In the genomic region with DNA sequence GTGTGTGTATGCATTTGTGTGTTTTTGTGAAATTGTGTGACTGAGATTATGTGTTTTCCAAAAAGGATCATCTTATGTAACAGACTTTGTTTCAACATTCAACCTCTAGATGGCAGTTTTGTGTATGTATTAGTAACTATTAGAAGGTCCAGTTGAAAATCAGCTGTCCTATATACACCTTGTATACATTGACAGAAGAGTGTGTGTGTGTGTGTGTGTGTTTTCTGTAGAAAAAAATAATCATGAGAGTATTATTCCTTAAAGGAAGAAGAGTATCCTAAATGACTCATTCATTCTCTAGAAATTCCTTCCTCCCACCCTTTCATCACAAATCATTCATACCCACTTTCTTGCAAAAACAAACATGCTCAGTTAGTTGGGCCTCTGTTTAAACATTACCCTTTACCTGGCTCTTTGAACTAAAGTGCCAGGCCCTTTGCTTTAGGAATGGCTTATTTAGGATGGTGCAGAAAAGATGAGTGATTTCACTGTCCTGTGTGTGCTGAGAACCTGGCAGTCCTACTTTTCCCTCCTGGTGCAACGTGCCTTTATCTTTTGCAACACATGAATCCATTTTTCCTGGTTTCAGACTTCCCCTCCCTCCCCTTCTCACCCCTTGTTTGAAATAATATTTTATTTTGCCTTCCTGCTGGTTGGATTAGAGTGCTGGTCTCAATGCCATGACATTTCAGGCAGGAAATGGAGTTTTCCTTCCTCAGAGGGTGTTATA, we compare ENCODE assay signal across 8 cellular contexts.
DNase-seq lines count a peak whose midpoint lies in the region; ATAC-seq and TF ChIP-seq lines count a peak whose summit lies in the region.

No MANE protein-coding gene starts in this region.

- H3K36me3 Mint-ChIP-seq in activated naive CD4-positive, alpha-beta T cell treated with anti-CD3 and anti-CD28 coated beads, Interleukin-2, amount 10 ng/mL, durations not matched to agents 7 days and 5 days, result peaks cover 2% of the 10 kb centered on the region
- H3K36me3 Mint-ChIP-seq in activated naive CD4-positive, alpha-beta T cell treated with anti-CD3 and anti-CD28 coated beads, Interleukin-2, amount 50 U/mL, for 72 hours, result no peaks in the 10 kb centered on the region

- in situ Hi-C loops in mammary epithelial cell (cut with MboI; ENCODE audit: low sequenced_read_pairs in 2 of 2), result loop anchor here in 1 of 2 donors (10.0 to 25.0 kb wide), 2 partner anchors 82 to 465 kb away; no protein-coding TSS in a partner anchor

- H3K27me3 Mint-ChIP-seq in activated naive CD4-positive, alpha-beta T cell treated with anti-CD3 and anti-CD28 coated beads, Interleukin-2, amount 10 ng/mL, durations not matched to agents 7 days and 5 days, result no peaks in the 10 kb centered on the region

- H3K4me3 ChIP-seq in mammary epithelial cell (replicated peaks in 1 of 3; ENCODE audit: insufficient read depth in 1 of 3, low read depth in 2 of 3, low read length in 3 of 3) (no peak overlapping the region), right lobe of liver (no peak overlapping the region)

- H3K4me1 ChIP-seq in mammary epithelial cell (ENCODE audit: insufficient read depth, low read length) (peaks cover 14% of the 10 kb centered on the region), right lobe of liver (peaks cover 0 to 33% (median 16%) of the 10 kb centered on the region in 4 donors)

- H3K36me3 ChIP-seq in mammary epithelial cell (ENCODE audit: insufficient read depth, low read length) (no peaks in the 10 kb centered on the region), right lobe of liver (no peaks in the 10 kb centered on the region)

- CTCF ChIA-PET in activated naive CD4-positive, alpha-beta T cell treated with anti-CD3 and anti-CD28 coated beads, Interleukin-2, amount 10 ng/mL, durations not matched to agents 7 days and 5 days (lab: Charles Lee), result interaction anchor here (0.6 to 5.8 kb wide), 17 partner anchors 9 to 1046 kb away, joined by 3 to 29 read pairs (median 3); no protein-coding TSS in a partner anchor
- CTCF ChIA-PET in mammary epithelial cell (lab: Charles Lee; ENCODE audit: low non-redundant PET), result interaction anchor here (0.6 to 0.7 kb wide), 2 partner anchors 274 to 966 kb away, joined by 3 to 5 read pairs; no protein-coding TSS in a partner anchor

- H3K9me3 Mint-ChIP-seq in activated naive CD4-positive, alpha-beta T cell treated with anti-CD3 and anti-CD28 coated beads, Interleukin-2, amount 10 ng/mL, durations not matched to agents 7 days and 5 days, result no peaks in the 10 kb centered on the region
- no peaks in the 10 kb centered on the region for H3K9me3 Mint-ChIP-seq in activated naive CD4-positive, alpha-beta T cell treated with anti-CD3 and anti-CD28 coated beads, Interleukin-2, amount 50 U/mL, for 72 hours

- WGBS in mammary epithelial cell (ENCODE audit: low coverage, missing lambda C conversion rate), result 100% methylated on average over 1 of the region's 1 CpG
- 16% methylated on average over 1 of the region's 1 CpG for WGBS in right lobe of liver (ENCODE audit: insufficient coverage, low coverage, low lambda C conversion rate, missing lambda C conversion rate)

- TF ChIP-seq CTCF in mammary epithelial cell (conservative IDR thresholded peaks at IDR 0.05 in 1 of 2, IDR thresholded peaks at IDR 0.05 in 1 of 2; ENCODE audit: extremely low read depth in 1 of 2, insufficient read depth in 1 of 2, low read depth in 1 of 2, low read length in 2 of 2) (peak; percentile 32 to 41), right lobe of liver (IDR thresholded peaks at IDR 0.05) (peak; percentile 41 to 54 (median 49))

- H3K79me2 ChIP-seq in mammary epithelial cell (ENCODE audit: insufficient read depth, low read length), result no peaks in the 10 kb centered on the region

- H3K9me3 ChIP-seq in mammary epithelial cell (replicated peaks; ENCODE audit: insufficient read depth, low read length), result no peaks in the 10 kb centered on the region
- H3K9me3 ChIP-seq in right lobe of liver, result no peaks in the 10 kb centered on the region

- DNase-seq in activated naive CD4-positive, alpha-beta T cell treated with anti-CD3 and anti-CD28 coated beads, Interleukin-2, amount 10 ng/mL, durations not matched to agents 7 days and 5 days, result no peak
- DNase-seq in activated naive CD4-positive, alpha-beta T cell treated with anti-CD3 and anti-CD28 coated beads, Interleukin-2, amount 50 U/mL, for 72 hours (ENCODE audit: low spot score in 2 of 2), result no peak
- DNase-seq in NCI-H2227 (lab: John Stamatoyannopoulos, UW; ENCODE audit: unreplicated experiment), result peak; percentile 51
- DNase-seq in mammary epithelial cell, result no peak
- DNase-seq in right lobe of liver, result no peak

- H3K27me3 ChIP-seq in mammary epithelial cell (ENCODE audit: insufficient read depth, low read length) (no peaks in the 10 kb centered on the region), right lobe of liver (no peaks in the 10 kb centered on the region)

- no peak overlapping the region for H3K9ac ChIP-seq in mammary epithelial cell (ENCODE audit: insufficient read depth, low read length)

- peak overlapping the region; percentile 47 for H3K27ac Mint-ChIP-seq in activated naive CD4-positive, alpha-beta T cell treated with anti-CD3 and anti-CD28 coated beads, Interleukin-2, amount 10 ng/mL, durations not matched to agents 7 days and 5 days
- H3K27ac Mint-ChIP-seq in activated naive CD4-positive, alpha-beta T cell treated with anti-CD3 and anti-CD28 coated beads, Interleukin-2, amount 50 U/mL, for 72 hours, result peak overlapping the region in 1 of 2 donors; percentile 58

- no peak overlapping the region for H2AFZ ChIP-seq in mammary epithelial cell (ENCODE audit: low read depth, low read length)

- intact Hi-C loops in mammary epithelial cell (cut with micrococcal nuclease) (loop anchor here (1.0 to 10.0 kb wide), 7 partner anchors 85 to 1260 kb away; no protein-coding TSS in a partner anchor), right lobe of liver (cut with DNase I) (no loop called here)

- H3K27ac ChIP-seq in mammary epithelial cell (ENCODE audit: insufficient read depth, low read depth, low read length) (no peak overlapping the region), right lobe of liver (peak overlapping the region in 2 of 3 donors; percentile 36 to 62)

- no peak overlapping the region for H3K4me3 Mint-ChIP-seq in activated naive CD4-positive, alpha-beta T cell treated with anti-CD3 and anti-CD28 coated beads, Interleukin-2, amount 10 ng/mL, durations not matched to agents 7 days and 5 days

- TF ChIP-seq POLR2A in right lobe of liver (IDR thresholded peaks at IDR 0.05), result no peak

- no peaks in the 10 kb centered on the region for H4K20me1 ChIP-seq in mammary epithelial cell (ENCODE audit: insufficient read depth, low read length)

- dilution Hi-C loops in mammary epithelial cell (cut with HindIII; ENCODE audit: low sequenced_read_pairs), result no loop called here

- ATAC-seq in activated naive CD4-positive, alpha-beta T cell treated with anti-CD3 and anti-CD28 coated beads, Interleukin-2, amount 50 U/mL, for 72 hours, result no peak
- ATAC-seq in HG02852 (IDR thresholded peaks at IDR 0.05; ENCODE audit: unreplicated experiment) (peak; percentile 54), right lobe of liver (peak; percentile 64 to 79 (median 74)), GM18870 (IDR thresholded peaks at IDR 0.05; ENCODE audit: unreplicated experiment) (no peak), HG02970 (IDR thresholded peaks at IDR 0.05; ENCODE audit: low FRiP score, unreplicated experiment) (no peak)

- BruUV-seq in mammary epithelial cell (replicated peaks; lab: Mats Ljungman, UMichigan), result no TSS peak

- no peak overlapping the region for H3K4me2 ChIP-seq in mammary epithelial cell (ENCODE audit: insufficient read depth, low read depth, low read length)

- peaks cover 23% of the 10 kb centered on the region for H3K4me1 Mint-ChIP-seq in activated naive CD4-positive, alpha-beta T cell treated with anti-CD3 and anti-CD28 coated beads, Interleukin-2, amount 10 ng/mL, durations not matched to agents 7 days and 5 days

Comparison
In these comparisons a context has a peak if more than half of its experiments do, and no peak if none do; other contexts are left out.
1. ATAC-seq: peak in HG02852 (single experiment) and right lobe of liver (4 of 4); none in activated naive CD4-positive, alpha-beta T cell treated with anti-CD3 and anti-CD28 coated beads, Interleukin-2, amount 50 U/mL, for 72 hours (0 of 2), GM18870 (single experiment) and HG02970 (single experiment).